In genomic region chr3:146544013-146544928, GRCh38 we compare ENCODE assay signal across 1 cellular context.
TF ChIP-seq lines count a peak whose summit lies in the region.

PLSCR1 (minus strand) TSS chr3:146544607; CDS start chr3:146536552, 8,055 bp downstream.

TF ChIP-seq in WTC11, 78 proteins besides CTCF, POLR2A, EP300 and RAD21 (continued from another document and continues in another):
- TF ChIP-seq ERG (CRISPR knock-in tag; IDR thresholded peaks at IDR 0.05): no peak
- no peak for TF ChIP-seq ELF4 (CRISPR knock-in tag; IDR thresholded peaks at IDR 0.05; ENCODE audit: low read depth)
- no peak; the same call in 1 of the 2 replicates for TF ChIP-seq FOXP4 (CRISPR knock-in tag; IDR thresholded peaks at IDR 0.05)
- TF ChIP-seq ZNF425 (CRISPR knock-in tag; conservative IDR thresholded peaks at IDR 0.05): no peak
- TF ChIP-seq SMAD3 (CRISPR knock-in tag; IDR thresholded peaks at IDR 0.05; ENCODE audit: borderline replicate concordance): no peak
- no peak for TF ChIP-seq NFATC4 (CRISPR knock-in tag; IDR thresholded peaks at IDR 0.05)
- TF ChIP-seq STAT6 (CRISPR knock-in tag; conservative IDR thresholded peaks at IDR 0.05; ENCODE audit: low read depth): no peak
- no peak for TF ChIP-seq CREB1 (CRISPR knock-in tag; IDR thresholded peaks at IDR 0.05)
- no peak for TF ChIP-seq TEAD1 (CRISPR knock-in tag; IDR thresholded peaks at IDR 0.05)
- peak; percentile 80 for TF ChIP-seq HMGXB4 (CRISPR knock-in tag; IDR thresholded peaks at IDR 0.05)
- no peak for TF ChIP-seq NR1H2 (CRISPR knock-in tag; IDR thresholded peaks at IDR 0.05)
- no peak for TF ChIP-seq CBFB (CRISPR knock-in tag; IDR thresholded peaks at IDR 0.05; ENCODE audit: low read depth)
- TF ChIP-seq CDX4 (CRISPR knock-in tag; IDR thresholded peaks at IDR 0.05; ENCODE audit: borderline replicate concordance): no peak
- no peak for TF ChIP-seq ATF2 (CRISPR knock-in tag; IDR thresholded peaks at IDR 0.05; ENCODE audit: borderline replicate concordance, low read depth)
- TF ChIP-seq IRF1 (CRISPR knock-in tag; IDR thresholded peaks at IDR 0.05): no peak
- TF ChIP-seq HMGA2 (CRISPR knock-in tag; IDR thresholded peaks at IDR 0.05): no peak
- TF ChIP-seq ZNF317 (CRISPR knock-in tag; IDR thresholded peaks at IDR 0.05; ENCODE audit: borderline replicate concordance, low read depth): no peak
- no peak for TF ChIP-seq NR2C2 (CRISPR knock-in tag; IDR thresholded peaks at IDR 0.05)
- no peak for TF ChIP-seq NR3C1 (CRISPR knock-in tag; conservative IDR thresholded peaks at IDR 0.05; ENCODE audit: low read depth)
- no peak for TF ChIP-seq TEAD4 (CRISPR knock-in tag; IDR thresholded peaks at IDR 0.05)
- TF ChIP-seq ZNF416 (CRISPR knock-in tag; IDR thresholded peaks at IDR 0.05): no peak
- TF ChIP-seq MLX (CRISPR knock-in tag; IDR thresholded peaks at IDR 0.05): no peak
- no peak for TF ChIP-seq SOX15 (CRISPR knock-in tag; IDR thresholded peaks at IDR 0.05)
- no peak for TF ChIP-seq ZNF423 (CRISPR knock-in tag; IDR thresholded peaks at IDR 0.05)
- no peak for TF ChIP-seq E2F1 (CRISPR knock-in tag; IDR thresholded peaks at IDR 0.05)
- 0 out of 2 replicates have a peak, but pooled peaks have one; percentile 64 for TF ChIP-seq ZNF138 (CRISPR knock-in tag; conservative IDR thresholded peaks at IDR 0.05)
- TF ChIP-seq ZNF512 (CRISPR knock-in tag; IDR thresholded peaks at IDR 0.05; ENCODE audit: borderline replicate concordance): no peak
- no peak for TF ChIP-seq SMAD4 (CRISPR knock-in tag; IDR thresholded peaks at IDR 0.05)
- no peak for TF ChIP-seq AR (CRISPR knock-in tag; IDR thresholded peaks at IDR 0.05)
- no peak; the same call in 1 of the 2 replicates for TF ChIP-seq FOXP1 (CRISPR knock-in tag; IDR thresholded peaks at IDR 0.05; ENCODE audit: borderline replicate concordance)
- no peak for TF ChIP-seq ZSCAN18 (CRISPR knock-in tag; IDR thresholded peaks at IDR 0.05)
